In genomic region chr7:84204655-84205054, GRCh38 we compare ENCODE assay signal across 20 cellular contexts. TPM values are rescaled to one million over a fixed set of nuclear protein-coding genes. Genes with fewer than 3 reads are reported as not detected.
DNase-seq lines count a peak whose midpoint lies in the region; ATAC-seq and TF ChIP-seq lines count a peak whose summit lies in the region.
"Had no signal": no experiment of that assay in that cellular context is flagged by ENCODE, and none has a peak within 500 bp of the region (broad histone marks: within the 10 kb centered on the region; RNA-seq: fewer than 3 reads in every experiment).

No MANE protein-coding gene starts in this region.

- H3K9me3 ChIP-seq in HUES48 (ENCODE audit: control insufficient read depth, insufficient read depth, low read length), result no peaks in the 10 kb centered on the region
- H3K9me3 ChIP-seq: tibial nerve had no signal

- no peak overlapping the region for H3K9ac ChIP-seq in HUES48 (ENCODE audit: low read depth, low read length)

- no peaks in the 10 kb centered on the region for H3K36me3 ChIP-seq in HUES48 (ENCODE audit: control insufficient read depth, insufficient read depth, low read length)
- H3K36me3 ChIP-seq: tibial nerve had no signal

- peak overlapping the region; percentile 38 for H3K27ac ChIP-seq in HUES48 (ENCODE audit: low read depth, low read length)
- H3K27ac ChIP-seq: tibial nerve had no signal

- H3K4me3 ChIP-seq in AG10803 (ENCODE audit: low read length) (no peak overlapping the region), HUES48 (ENCODE audit: low read depth, low read length) (no peak overlapping the region), fibroblast of villous mesenchyme (ENCODE audit: low read depth, low read length) (no peak overlapping the region)
- H3K4me3 ChIP-seq: tibial nerve had no signal

- no peaks in the 10 kb centered on the region for H3K27me3 ChIP-seq in HUES48 (ENCODE audit: control insufficient read depth, insufficient read depth, low read length)
- H3K27me3 ChIP-seq: tibial nerve had no signal

- peaks cover 67% of the 10 kb centered on the region for H3K4me1 ChIP-seq in HUES48 (ENCODE audit: control insufficient read depth, insufficient read depth, low read length)
- H3K4me1 ChIP-seq: tibial nerve had no signal

- DNase-seq in AG10803 (ENCODE audit: low read depth), result peak; percentile 84
- peak; percentile 53 for DNase-seq in SW480 (ENCODE audit: low spot score)
- DNase-seq in fibroblast of villous mesenchyme (ENCODE audit: low read depth), result peak; percentile 82
- no peak for DNase-seq in dermis blood vessel endothelial cell
- no peak for DNase-seq in 8988T
- no peak for DNase-seq in GM13976 (ENCODE audit: low spot score)
- DNase-seq: activated CD4-positive, alpha-beta T cell treated with anti-CD3 and anti-CD28 coated beads for 36 hours; activated naive CD8-positive, alpha-beta T cell treated with anti-CD3 and anti-CD28 coated beads for 36 hours; activated T-cell treated with anti-CD3 and anti-CD28 coated beads, Interleukin-2, amount 50 U/mL, for 1 hour; Calu3; central memory CD4-positive, alpha-beta T cell; endodermal cell; islet precursor cell; NCI-H1436 treated with DMSO at 0.1 percent for 48 hours; NCI-H446 treated with DMSO at 0.1 percent for 48 hours had no signal

- TF ChIP-seq CTCF in AG10803 (conservative IDR thresholded peaks at IDR 0.05; ENCODE audit: low read length) (peak; percentile 11; the same call in 1 of the 2 replicates), fibroblast of villous mesenchyme (IDR thresholded peaks at IDR 0.05; ENCODE audit: insufficient read depth, low read depth, low read length) (no peak), GM13976 (IDR thresholded peaks at IDR 0.05; ENCODE audit: borderline replicate concordance, control extremely low read depth, extremely low read depth, insufficient read depth, missing control alignments) (no peak)

- in situ Hi-C loops in GM13976 (cut with MboI; ENCODE audit: low sequenced_read_pairs, unreplicated experiment), result no loop called here

- ATAC-seq in GM21360 (IDR thresholded peaks at IDR 0.05; ENCODE audit: unreplicated experiment), result no peak
- ATAC-seq: activated CD4-positive, alpha-beta T cell treated with anti-CD3 and anti-CD28 coated beads for 36 hours; sciatic nerve; stimulated activated effector memory CD8-positive, alpha-beta T cell treated with anti-CD3 and anti-CD28 coated beads, Interleukin-12 subunit alpha, Interleukin-12 subunit beta, amount 100 ng/mL, for 72 hours had no signal

RNA-seq across cellular contexts. Expression of gene SEMA3A, which starts 10.1 kb away (rescaled TPM):
- total RNA-seq in fibroblast of villous mesenchyme (37.4 and 47.1 TPM in 2 replicates), dermis blood vessel endothelial cell (80.2 and 109 TPM in 2 replicates)

Comparison
In these comparisons a context has a peak if more than half of its experiments do, and no peak if none do; other contexts are left out.
1. DNase-seq: peak in AG10803 (single experiment), SW480 (single experiment) and fibroblast of villous mesenchyme (single experiment); none in dermis blood vessel endothelial cell (single experiment), 8988T (single experiment) and GM13976 (single experiment).